Comparison of ENCODE assay signal across 8 cellular contexts in genomic region chr1:8170059-8170835, GRCh38.
DNase-seq lines count a peak whose midpoint lies in the region; ATAC-seq and TF ChIP-seq lines count a peak whose summit lies in the region.

No MANE protein-coding gene starts in this region.

- peak overlapping the region; percentile 59 for H2AFZ ChIP-seq in osteoblast (ENCODE audit: low read length)

- ATAC-seq in HG02885 (IDR thresholded peaks at IDR 0.05; ENCODE audit: poor library complexity, unreplicated experiment): no peak
- no peak for ATAC-seq in GM21515 (IDR thresholded peaks at IDR 0.05; ENCODE audit: unreplicated experiment)
- ATAC-seq in GM21367 (IDR thresholded peaks at IDR 0.05; ENCODE audit: unreplicated experiment): no peak

- no peak overlapping the region for H3K4me2 ChIP-seq in osteoblast (ENCODE audit: insufficient read depth, low read length)

- peak overlapping the region; percentile 15 to 78 for H3K9ac ChIP-seq in colonic mucosa (ENCODE audit: low read depth in 2 of 2, low read length in 2 of 2)

- H3K27ac ChIP-seq in colonic mucosa (peak overlapping the region; percentile 67), osteoblast (ENCODE audit: low read depth, low read length) (peak overlapping the region; percentile 42)

- H3K4me3 ChIP-seq in colonic mucosa (no peak overlapping the region), osteoblast (ENCODE audit: insufficient read depth, low read length) (no peak overlapping the region)

- H3K36me3 ChIP-seq in colonic mucosa (no peaks in the 10 kb centered on the region), osteoblast (ENCODE audit: insufficient read depth, low read length) (no peaks in the 10 kb centered on the region)

- H3K27me3 ChIP-seq in colonic mucosa (no peaks in the 10 kb centered on the region), osteoblast (ENCODE audit: insufficient read depth, low read length) (no peaks in the 10 kb centered on the region)

- intact Hi-C loops in colonic mucosa (cut with DNase I): no loop called here

- TF ChIP-seq CTCF in colonic mucosa (IDR thresholded peaks at IDR 0.05) (no peak), osteoblast (IDR thresholded peaks at IDR 0.05; ENCODE audit: extremely low read depth, low read depth, low read length) (no peak)

- no peaks in the 10 kb centered on the region for H4K20me1 ChIP-seq in osteoblast (ENCODE audit: insufficient read depth, low read length)

- H3K4me1 ChIP-seq in colonic mucosa: peaks cover 6% of the 10 kb centered on the region
- H3K4me1 ChIP-seq in osteoblast (ENCODE audit: insufficient read depth, low read length): peaks cover 9% of the 10 kb centered on the region

- H3K9me3 ChIP-seq in colonic mucosa (no peaks in the 10 kb centered on the region), osteoblast (ENCODE audit: low read depth, low read length) (no peaks in the 10 kb centered on the region)

- H3K79me2 ChIP-seq in osteoblast (ENCODE audit: insufficient read depth, low read length): no peaks in the 10 kb centered on the region

- DNase-seq in DMS53 (lab: John Stamatoyannopoulos, UW) (peak; percentile 87), HT-29 (ENCODE audit: low spot score) (peak; percentile 45), colonic mucosa (peak; percentile 48), osteoblast (ENCODE audit: insufficient read length, low spot score, missing footprints) (no peak), NCI-H2081 (lab: John Stamatoyannopoulos, UW) (no peak)

Comparison
In these comparisons a context has a peak if more than half of its experiments do, and no peak if none do; other contexts are left out.
1. DNase-seq: peak in DMS53 (single experiment), HT-29 (single experiment) and colonic mucosa (single experiment); none in osteoblast (single experiment) and NCI-H2081 (0 of 2).